In genomic region chr17:32913593-32913992, GRCh38 we compare ENCODE assay signal across 24 cellular contexts. TPM values are rescaled to one million over a fixed set of nuclear protein-coding genes. Genes with fewer than 3 reads are reported as not detected.
DNase-seq lines count a peak whose midpoint lies in the region; ATAC-seq, FAIRE-seq and TF ChIP-seq lines count a peak whose summit lies in the region.
"Had no signal": no experiment of that assay in that cellular context is flagged by ENCODE, and none has a peak within 500 bp of the region (broad histone marks: within the 10 kb centered on the region; RNA-seq: fewer than 3 reads in every experiment).

No MANE protein-coding gene starts in this region.

- H3K9me3 Mint-ChIP-seq in activated CD8-positive, alpha-beta memory T cell treated with anti-CD3 and anti-CD28 coated beads, Interleukin-2, amount 10 ng/mL, durations not matched to agents 7 days and 5 days (ENCODE audit: low read depth), result no peaks in the 10 kb centered on the region
- H3K9me3 Mint-ChIP-seq in T-helper 2 cell treated with Interferon-gamma antibody and Interleukin-4, amounts not matched to agents 5 μg/mL and 100 μg/mL, for 36 hours, result peaks cover 4% of the 10 kb centered on the region
- no peaks in the 10 kb centered on the region for H3K9me3 Mint-ChIP-seq in stimulated activated effector memory CD8-positive, alpha-beta T cell treated with anti-CD3 and anti-CD28 coated beads, Interleukin-12 subunit alpha, Interleukin-12 subunit beta, amount 100 ng/mL, for 72 hours
- no peaks in the 10 kb centered on the region; the same call in 1 of the 2 replicates for H3K9me3 Mint-ChIP-seq in WTC11
- H3K9me3 Mint-ChIP-seq: CD4-positive, CD25-positive, alpha-beta regulatory T cell had no signal

- TF ChIP-seq POLR2A in K562 (conservative IDR thresholded peaks at IDR 0.05), result no peak

- POLR2A ChIA-PET in K562 (lab: Yijun Ruan, JAX), result interaction anchor here (4.8 kb wide), 1 partner anchor 16 kb away, joined by 26 read pairs; the partner anchor contains the start of gene TMEM98
- POLR2A ChIA-PET in WTC11 (lab: Charles Lee), result no interaction called here

- FAIRE-seq in K562 (lab: Jason Lieb, UNC), result no peak
- FAIRE-seq: GM12892, GM19239 had no signal

- H3K79me2 ChIP-seq in K562 (ENCODE audit: control insufficient read depth, insufficient read depth, low read length), result no peaks in the 10 kb centered on the region

- H3K9ac ChIP-seq in K562 (ENCODE audit: insufficient read depth in 1 of 2, low read depth in 2 of 2, low read length in 2 of 2), result no peak overlapping the region

- H2AFZ ChIP-seq in K562 (ENCODE audit: low read depth, low read length), result peak overlapping the region; percentile 96
- H2AFZ ChIP-seq: PC-9 had no signal

- no TSS peak for BruUV-seq in K562 (replicated peaks; lab: Mats Ljungman, UMichigan)

- TF ChIP-seq CTCF in K562 (IDR thresholded peaks at IDR 0.05 in 2 of 3, conservative IDR thresholded peaks at IDR 0.05 in 1 of 3; ENCODE audit: insufficient read depth in 2 of 3, low read depth in 1 of 3, low read length in 3 of 3) (no peak), WTC11 (IDR thresholded peaks at IDR 0.05) (no peak)

- in situ Hi-C loops in K562 (cut with MboI), result no loop called here

- no peak for DNase-seq in activated CD8-positive, alpha-beta memory T cell treated with anti-CD3 and anti-CD28 coated beads, Interleukin-2, amount 10 ng/mL, durations not matched to agents 7 days and 5 days
- no peak for DNase-seq in activated CD8-positive, alpha-beta memory T cell treated with anti-CD3 and anti-CD28 coated beads, Interleukin-2, amount 50 U/mL, for 48 hours
- no peak for DNase-seq in T-helper 2 cell treated with Interferon-gamma antibody and Interleukin-4, amounts not matched to agents 5 μg/mL and 100 μg/mL, for 36 hours (ENCODE audit: low spot score)
- no peak for DNase-seq in K562 (ENCODE audit: extremely low read depth in 1 of 4, low spot score in 3 of 4)
- no peak for DNase-seq in stimulated activated effector memory CD8-positive, alpha-beta T cell treated with anti-CD3 and anti-CD28 coated beads, Interleukin-12 subunit alpha, Interleukin-12 subunit beta, amount 100 ng/mL, for 72 hours (ENCODE audit: low spot score in 2 of 2)
- DNase-seq in WTC11 (ENCODE audit: low spot score), result no peak
- no peak for DNase-seq in NCI-H1417 (lab: John Stamatoyannopoulos, UW)
- DNase-seq: DMS153, DND-41, Kasumi-1, NCI-H1092 treated with DMSO at 0.1 percent for 48 hours, NCI-H1436 treated with DMSO at 0.1 percent for 48 hours, NCI-H187 treated with DMSO at 0.1 percent for 48 hours, NCI-H2107, NCI-H446 treated with DMSO at 0.1 percent for 48 hours, NCI-H526, PC-9, SJCRH30 had no signal

- peaks cover 58% of the 10 kb centered on the region for H3K4me1 Mint-ChIP-seq in activated CD8-positive, alpha-beta memory T cell treated with anti-CD3 and anti-CD28 coated beads, Interleukin-2, amount 10 ng/mL, durations not matched to agents 7 days and 5 days
- peaks cover 56% of the 10 kb centered on the region for H3K4me1 Mint-ChIP-seq in T-helper 2 cell treated with Interferon-gamma antibody and Interleukin-4, amounts not matched to agents 5 μg/mL and 100 μg/mL, for 36 hours (ENCODE audit: low read depth)
- H3K4me1 Mint-ChIP-seq in stimulated activated effector memory CD8-positive, alpha-beta T cell treated with anti-CD3 and anti-CD28 coated beads, Interleukin-12 subunit alpha, Interleukin-12 subunit beta, amount 100 ng/mL, for 72 hours, result peaks cover 56% of the 10 kb centered on the region
- peaks cover 36% of the 10 kb centered on the region for H3K4me1 Mint-ChIP-seq in WTC11

- intact Hi-C loops in K562 (cut with micrococcal nuclease), result no loop called here

- H4K20me1 ChIP-seq in K562 (replicated peaks; ENCODE audit: control insufficient read depth, insufficient read depth, low read length), result no peaks in the 10 kb centered on the region

- no peak for TF ChIP-seq EP300 in K562 (IDR thresholded peaks at IDR 0.05; ENCODE audit: low read length)

- H3K4me3 Mint-ChIP-seq in activated CD8-positive, alpha-beta memory T cell treated with anti-CD3 and anti-CD28 coated beads, Interleukin-2, amount 10 ng/mL, durations not matched to agents 7 days and 5 days, result no peak overlapping the region
- H3K4me3 Mint-ChIP-seq in T-helper 2 cell treated with Interferon-gamma antibody and Interleukin-4, amounts not matched to agents 5 μg/mL and 100 μg/mL, for 36 hours, result peak overlapping the region; percentile 40
- H3K4me3 Mint-ChIP-seq in stimulated activated effector memory CD8-positive, alpha-beta T cell treated with anti-CD3 and anti-CD28 coated beads, Interleukin-12 subunit alpha, Interleukin-12 subunit beta, amount 100 ng/mL, for 72 hours, result peak overlapping the region; percentile 25
- H3K4me3 Mint-ChIP-seq in WTC11, result no peak overlapping the region
- H3K4me3 Mint-ChIP-seq: CD4-positive, CD25-positive, alpha-beta regulatory T cell had no signal

- no peaks in the 10 kb centered on the region for H3K27me3 ChIP-seq in K562 (ENCODE audit: control insufficient read depth in 2 of 2, insufficient read depth in 2 of 2, low read length in 2 of 2)

- H3K9me3 ChIP-seq in K562 (replicated peaks; ENCODE audit: control insufficient read depth, insufficient read depth, low read depth, low read length), result no peaks in the 10 kb centered on the region; the same call in 1 of the 2 replicates
- H3K9me3 ChIP-seq: SJCRH30 had no signal

- H3K27me3 Mint-ChIP-seq in activated CD8-positive, alpha-beta memory T cell treated with anti-CD3 and anti-CD28 coated beads, Interleukin-2, amount 10 ng/mL, durations not matched to agents 7 days and 5 days, result peaks cover 3% of the 10 kb centered on the region
- no peaks in the 10 kb centered on the region for H3K27me3 Mint-ChIP-seq in T-helper 2 cell treated with Interferon-gamma antibody and Interleukin-4, amounts not matched to agents 5 μg/mL and 100 μg/mL, for 36 hours (ENCODE audit: low read depth)
- H3K27me3 Mint-ChIP-seq in WTC11 (ENCODE audit: low read depth), result no peaks in the 10 kb centered on the region

- WGBS in K562 (ENCODE audit: insufficient coverage, low coverage, missing lambda C conversion rate), result 85% methylated on average over 7 of the region's 7 CpGs

- ATAC-seq in activated CD8-positive, alpha-beta memory T cell treated with anti-CD3 and anti-CD28 coated beads, Interleukin-2, amount 10 ng/mL, durations not matched to agents 7 days and 5 days, result no peak
- ATAC-seq in K562 (no peak), WTC11 (no peak)
- no peak for ATAC-seq in stimulated activated effector memory CD8-positive, alpha-beta T cell treated with anti-CD3 and anti-CD28 coated beads, Interleukin-12 subunit alpha, Interleukin-12 subunit beta, amount 100 ng/mL, for 72 hours
- ATAC-seq: HCT116, Right ventricle myocardium inferior had no signal

- H3K4me1 ChIP-seq in K562 (replicated peaks in 1 of 2; ENCODE audit: control insufficient read depth in 2 of 2, insufficient read depth in 2 of 2, low read length in 2 of 2), result peaks cover 18 to 61% of the 10 kb centered on the region in 2 experiments; a peak in 4 of 5 replicates
- H3K4me1 ChIP-seq: SJCRH30 had no signal

- peak overlapping the region; percentile 61 for H3K27ac Mint-ChIP-seq in activated CD8-positive, alpha-beta memory T cell treated with anti-CD3 and anti-CD28 coated beads, Interleukin-2, amount 10 ng/mL, durations not matched to agents 7 days and 5 days
- H3K27ac Mint-ChIP-seq in T-helper 2 cell treated with Interferon-gamma antibody and Interleukin-4, amounts not matched to agents 5 μg/mL and 100 μg/mL, for 36 hours, result peak overlapping the region; percentile 33
- peak overlapping the region; percentile 23 for H3K27ac Mint-ChIP-seq in stimulated activated effector memory CD8-positive, alpha-beta T cell treated with anti-CD3 and anti-CD28 coated beads, Interleukin-12 subunit alpha, Interleukin-12 subunit beta, amount 100 ng/mL, for 72 hours
- no peak overlapping the region for H3K27ac Mint-ChIP-seq in WTC11
- H3K27ac Mint-ChIP-seq: CD4-positive, CD25-positive, alpha-beta regulatory T cell had no signal

- H3K36me3 ChIP-seq in K562 (ENCODE audit: control insufficient read depth, insufficient read depth, low read length), result no peaks in the 10 kb centered on the region
- H3K36me3 ChIP-seq: SJCRH30 had no signal

- H3K4me3 ChIP-seq in K562, result no peak overlapping the region
- H3K4me3 ChIP-seq: PC-9, SJCRH30 had no signal

- H3K36me3 Mint-ChIP-seq in activated CD8-positive, alpha-beta memory T cell treated with anti-CD3 and anti-CD28 coated beads, Interleukin-2, amount 10 ng/mL, durations not matched to agents 7 days and 5 days, result no peaks in the 10 kb centered on the region
- H3K36me3 Mint-ChIP-seq in T-helper 2 cell treated with Interferon-gamma antibody and Interleukin-4, amounts not matched to agents 5 μg/mL and 100 μg/mL, for 36 hours (ENCODE audit: low read depth), result no peaks in the 10 kb centered on the region
- no peaks in the 10 kb centered on the region for H3K36me3 Mint-ChIP-seq in stimulated activated effector memory CD8-positive, alpha-beta T cell treated with anti-CD3 and anti-CD28 coated beads, Interleukin-12 subunit alpha, Interleukin-12 subunit beta, amount 100 ng/mL, for 72 hours
- no peaks in the 10 kb centered on the region for H3K36me3 Mint-ChIP-seq in WTC11
- H3K36me3 Mint-ChIP-seq: CD4-positive, CD25-positive, alpha-beta regulatory T cell had no signal

- CTCF ChIA-PET in activated CD8-positive, alpha-beta memory T cell treated with anti-CD3 and anti-CD28 coated beads, Interleukin-2, amount 10 ng/mL, durations not matched to agents 7 days and 5 days (lab: Charles Lee), result interaction anchor here (1.2 to 16.2 kb wide), 3 partner anchors 10 to 38 kb away, joined by 3 to 190 read pairs (median 31); partner anchors contain the start of gene MYO1D
- CTCF ChIA-PET in K562 (lab: Yijun Ruan, JAX; ENCODE audit: low intra/inter-chr PET ratio), result no interaction called here
- CTCF ChIA-PET in WTC11 (lab: Charles Lee), result interaction anchor here (0.8 to 2.8 kb wide), 4 partner anchors 22 to 254 kb away, joined by 3 to 22 read pairs (median 4); partner anchors contain the start of gene MYO1D

- H3K4me2 ChIP-seq in K562 (ENCODE audit: insufficient read depth, low read length), result no peak overlapping the region
- H3K4me2 ChIP-seq: PC-9 had no signal

- H3K9me1 ChIP-seq in K562 (ENCODE audit: control insufficient read depth, insufficient read depth, low read length), result no peaks in the 10 kb centered on the region

- TF ChIP-seq RAD21 in K562 (CRISPR knock-in tag; conservative IDR thresholded peaks at IDR 0.05 in 1 of 2, IDR thresholded peaks at IDR 0.05 in 1 of 2), result no peak

- H3K27ac ChIP-seq in K562 (ENCODE audit: extremely low read depth, low read depth, low read length), result no peak overlapping the region
- H3K27ac ChIP-seq: PC-9, SJCRH30 had no signal

RNA-seq across cellular contexts. Expression of gene TMEM98, which starts 14.4 kb away (rescaled TPM):
- total RNA-seq in activated CD8-positive, alpha-beta memory T cell treated with anti-CD3 and anti-CD28 coated beads, Interleukin-2, amount 10 ng/mL, durations not matched to agents 7 days and 5 days, result 1 to 10 TPM in 1 of 2 experiments, under 1 TPM in 1; 0.35 to 1.2 TPM
- 71.8 and 172 TPM in 2 replicates for total RNA-seq in K562 (2011; cell fraction: chromatin; rRNA removed; ENCODE audit: low replicate concordance)
- total RNA-seq in K562 (2011; cell fraction: nucleolus; rRNA removed), result 232 and 247 TPM in 2 replicates
- 162 and 166 TPM in 2 replicates for total RNA-seq in K562 (2011; cell fraction: nucleoplasm; rRNA removed)
- total RNA-seq in K562 (2014; rRNA removed) (51.6 and 66.7 TPM in 2 replicates), K562 (2014; rRNA removed; fragmentation: Illumina TruSeq; extraction: Trizol) (29.8 and 38.8 TPM in 2 replicates), K562 (2015; rRNA removed; fragmentation: Illumina TruSeq; extraction: Trizol) (33.1 and 33.5 TPM in 2 replicates), K562 (2021) (58.4 and 60.2 TPM in 2 replicates), WTC11 (2021) (66.0 to 70.3 TPM (median 69.8 TPM) in 3 replicates)
- polyA plus RNA-seq in K562 (2011; rRNA removed) (85.5 and 164 TPM in 2 replicates), K562 (2014; fragmentation: Illumina TruSeq; extraction: Trizol) (75.8 and 87.3 TPM in 2 replicates), K562 (2014; fragmentation: Nextera tagmentation; extraction: Ambion mirVana) (100 to 1,000 TPM; 112 to 115 TPM), K562 (2014; rRNA removed) (84.7 and 92.1 TPM in 2 replicates)
- 167 and 362 TPM in 2 replicates for polyA plus RNA-seq in K562 (2011; cell fraction: cytosol; rRNA removed)
- polyA plus RNA-seq in K562 (2011; cell fraction: nucleus; rRNA removed), result 87.5 and 178 TPM in 2 replicates
- polyA plus RNA-seq in K562 (2012), result 75.0 and 83.8 TPM in 2 replicates
- 48.5 and 125 TPM in 2 replicates for polyA minus RNA-seq in K562 (2011; rRNA and poly(A)+ RNA removed)
- polyA minus RNA-seq in K562 (2011; cell fraction: cytosol; rRNA and poly(A)+ RNA removed), result 32.2 and 69.1 TPM in 2 replicates
- polyA minus RNA-seq in K562 (2011; cell fraction: nucleus; rRNA and poly(A)+ RNA removed), result 18.9 and 23.7 TPM in 2 replicates
- total RNA-seq: A172; CD4-positive, CD25-positive, alpha-beta regulatory T cell; PC-9 had no signal
- polyA plus RNA-seq: CD4-positive, CD25-positive, alpha-beta regulatory T cell had no signal

RNA-seq across cellular contexts. Expression of gene MYO1D, which starts 36.7 kb away (rescaled TPM):
- total RNA-seq in activated CD8-positive, alpha-beta memory T cell treated with anti-CD3 and anti-CD28 coated beads, Interleukin-2, amount 10 ng/mL, durations not matched to agents 7 days and 5 days, result 10 to 100 TPM in 1 of 2 experiments, 1 to 10 TPM in 1; 8.4 to 12.2 TPM
- total RNA-seq in K562 (2011; cell fraction: chromatin; rRNA removed; ENCODE audit: low replicate concordance), result 172 and 277 TPM in 2 replicates
- 94.2 and 97.4 TPM in 2 replicates for total RNA-seq in K562 (2011; cell fraction: nucleolus; rRNA removed)
- total RNA-seq in K562 (2011; cell fraction: nucleoplasm; rRNA removed), result 114 and 123 TPM in 2 replicates
- total RNA-seq in K562 (2014; rRNA removed) (34.9 and 39.5 TPM in 2 replicates), K562 (2014; rRNA removed; fragmentation: Illumina TruSeq; extraction: Trizol) (46.2 and 46.3 TPM in 2 replicates), K562 (2015; rRNA removed; fragmentation: Illumina TruSeq; extraction: Trizol) (44.6 and 45.4 TPM in 2 replicates), K562 (2021) (50.7 and 60.2 TPM in 2 replicates), WTC11 (2021) (26.5 to 29.9 TPM (median 28.9 TPM) in 3 replicates)
- polyA plus RNA-seq in K562 (2011; rRNA removed) (26.4 and 71.2 TPM in 2 replicates), K562 (2014; fragmentation: Illumina TruSeq; extraction: Trizol) (50.3 and 68.1 TPM in 2 replicates), K562 (2014; fragmentation: Nextera tagmentation; extraction: Ambion mirVana) (1 to 10 TPM; 2.1 to 2.6 TPM), K562 (2014; rRNA removed) (30.5 and 31.0 TPM in 2 replicates)
- polyA plus RNA-seq in K562 (2011; cell fraction: cytosol; rRNA removed), result 26.0 and 47.6 TPM in 2 replicates
- 20.8 and 29.6 TPM in 2 replicates for polyA plus RNA-seq in K562 (2011; cell fraction: nucleus; rRNA removed)
- polyA plus RNA-seq in K562 (2012), result 52.4 and 65.3 TPM in 2 replicates
- 67.1 and 142 TPM in 2 replicates for polyA minus RNA-seq in K562 (2011; rRNA and poly(A)+ RNA removed)
- polyA minus RNA-seq in K562 (2011; cell fraction: cytosol; rRNA and poly(A)+ RNA removed), result 34.9 and 59.8 TPM in 2 replicates
- 57.5 and 69.2 TPM in 2 replicates for polyA minus RNA-seq in K562 (2011; cell fraction: nucleus; rRNA and poly(A)+ RNA removed)

Comparison
In these comparisons a context has a peak if more than half of its experiments do, and no peak if none do; other contexts are left out.
1. H3K4me3 Mint-ChIP-seq: peak in T-helper 2 cell treated with Interferon-gamma antibody and Interleukin-4, amounts not matched to agents 5 μg/mL and 100 μg/mL, for 36 hours (single experiment) and stimulated activated effector memory CD8-positive, alpha-beta T cell treated with anti-CD3 and anti-CD28 coated beads, Interleukin-12 subunit alpha, Interleukin-12 subunit beta, amount 100 ng/mL, for 72 hours (single experiment); none in activated CD8-positive, alpha-beta memory T cell treated with anti-CD3 and anti-CD28 coated beads, Interleukin-2, amount 10 ng/mL, durations not matched to agents 7 days and 5 days (single experiment) and WTC11 (single experiment).
2. RNA of gene TMEM98, which starts 14.4 kb away (total RNA-seq): 66.0 to 70.3 TPM in WTC11 and 29.8 to 247 TPM in K562; 0.35 to 1.2 TPM in activated CD8-positive, alpha-beta memory T cell treated with anti-CD3 and anti-CD28 coated beads, Interleukin-2, amount 10 ng/mL, durations not matched to agents 7 days and 5 days; every median in the first group is over 10 times any median in the second.